1 cellular context compared by ENCODE assay signal in the genomic region with DNA sequence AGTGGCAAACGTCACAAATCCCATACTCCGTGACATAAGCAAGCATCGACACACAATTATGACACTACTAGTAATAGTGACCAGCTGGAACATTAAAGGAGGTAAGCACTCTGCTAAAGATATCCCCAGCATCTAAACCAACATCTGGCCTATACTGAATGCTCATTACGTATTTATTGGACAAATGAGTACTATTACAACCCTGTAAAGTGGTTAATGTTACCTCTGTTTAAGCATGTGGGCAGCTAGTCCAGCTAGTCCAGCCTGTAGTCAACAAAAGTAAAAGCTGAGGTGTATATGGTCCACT.
TF ChIP-seq lines count a peak whose summit lies in the region.

No MANE protein-coding gene starts in this region.

TF ChIP-seq in HCT116, 20 proteins besides CTCF, POLR2A, EP300 and RAD21 (continued from another document):
- TF ChIP-seq, protein P1, sequence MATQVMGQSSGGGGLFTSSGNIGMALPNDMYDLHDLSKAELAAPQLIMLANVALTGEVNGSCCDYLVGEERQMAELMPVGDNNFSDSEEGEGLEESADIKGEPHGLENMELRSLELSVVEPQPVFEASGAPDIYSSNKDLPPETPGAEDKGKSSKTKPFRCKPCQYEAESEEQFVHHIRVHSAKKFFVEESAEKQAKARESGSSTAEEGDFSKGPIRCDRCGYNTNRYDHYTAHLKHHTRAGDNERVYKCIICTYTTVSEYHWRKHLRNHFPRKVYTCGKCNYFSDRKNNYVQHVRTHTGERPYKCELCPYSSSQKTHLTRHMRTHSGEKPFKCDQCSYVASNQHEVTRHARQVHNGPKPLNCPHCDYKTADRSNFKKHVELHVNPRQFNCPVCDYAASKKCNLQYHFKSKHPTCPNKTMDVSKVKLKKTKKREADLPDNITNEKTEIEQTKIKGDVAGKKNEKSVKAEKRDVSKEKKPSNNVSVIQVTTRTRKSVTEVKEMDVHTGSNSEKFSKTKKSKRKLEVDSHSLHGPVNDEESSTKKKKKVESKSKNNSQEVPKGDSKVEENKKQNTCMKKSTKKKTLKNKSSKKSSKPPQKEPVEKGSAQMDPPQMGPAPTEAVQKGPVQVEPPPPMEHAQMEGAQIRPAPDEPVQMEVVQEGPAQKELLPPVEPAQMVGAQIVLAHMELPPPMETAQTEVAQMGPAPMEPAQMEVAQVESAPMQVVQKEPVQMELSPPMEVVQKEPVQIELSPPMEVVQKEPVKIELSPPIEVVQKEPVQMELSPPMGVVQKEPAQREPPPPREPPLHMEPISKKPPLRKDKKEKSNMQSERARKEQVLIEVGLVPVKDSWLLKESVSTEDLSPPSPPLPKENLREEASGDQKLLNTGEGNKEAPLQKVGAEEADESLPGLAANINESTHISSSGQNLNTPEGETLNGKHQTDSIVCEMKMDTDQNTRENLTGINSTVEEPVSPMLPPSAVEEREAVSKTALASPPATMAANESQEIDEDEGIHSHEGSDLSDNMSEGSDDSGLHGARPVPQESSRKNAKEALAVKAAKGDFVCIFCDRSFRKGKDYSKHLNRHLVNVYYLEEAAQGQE (IDR thresholded peaks at IDR 0.05; ENCODE audit: low read depth), result no peak
- TF ChIP-seq CBX3 (IDR thresholded peaks at IDR 0.05; ENCODE audit: low read depth) (no peak), TCF7L2 (IDR thresholded peaks at IDR 0.05; ENCODE audit: borderline replicate concordance, extremely low read depth, insufficient read depth, insufficient read length) (no peak), ZNF274 (IDR thresholded peaks at IDR 0.05; ENCODE audit: low read depth, low read length) (no peak), EGR1 (IDR thresholded peaks at IDR 0.05; ENCODE audit: low read depth) (no peak)
